Comparison of ENCODE assay signal across 1 cellular context in genomic region chr16:68447721-68448359, GRCh38.
A peak's percentile ranks its signal among the peaks of the same experiment; 100 is the strongest.
TF ChIP-seq lines count a peak whose summit lies in the region.

No MANE protein-coding gene starts in this region.

TF ChIP-seq in H1, 55 proteins besides CTCF, POLR2A, EP300 and RAD21:
- TF ChIP-seq GABPA (IDR thresholded peaks at IDR 0.05; ENCODE audit: borderline replicate concordance, insufficient read depth, low read length) (no peak; the same call in 1 of the 2 replicates), SIN3A (conservative IDR thresholded peaks at IDR 0.05 in 1 of 2, IDR thresholded peaks at IDR 0.05 in 1 of 2; ENCODE audit: low read depth in 1 of 2, low read length in 2 of 2) (peak in 1 of 2 experiments; percentile 56; a peak in 2 of 4 replicates), PHF8 (conservative IDR thresholded peaks at IDR 0.05; ENCODE audit: low read depth, low read length) (no peak), SUZ12 (IDR thresholded peaks at IDR 0.05; ENCODE audit: low read length) (0 out of 2 replicates have a peak, but pooled peaks have one; percentile 47), SIX5 (IDR thresholded peaks at IDR 0.05; ENCODE audit: low read depth, low read length) (no peak), JUN (IDR thresholded peaks at IDR 0.05; ENCODE audit: low read depth, low read length) (no peak), EZH2 (IDR thresholded peaks at IDR 0.05; ENCODE audit: low read depth, low read length, severe bottlenecking) (no peak), USF2 (IDR thresholded peaks at IDR 0.05; ENCODE audit: low read length) (peak; percentile 16; the same call in 1 of the 2 replicates), CREB1 (IDR thresholded peaks at IDR 0.05) (no peak), RBBP5 (IDR thresholded peaks at IDR 0.05; ENCODE audit: borderline replicate concordance, low read depth, low read length) (no peak)
